11 cellular contexts compared by ENCODE assay signal in the genomic region with DNA sequence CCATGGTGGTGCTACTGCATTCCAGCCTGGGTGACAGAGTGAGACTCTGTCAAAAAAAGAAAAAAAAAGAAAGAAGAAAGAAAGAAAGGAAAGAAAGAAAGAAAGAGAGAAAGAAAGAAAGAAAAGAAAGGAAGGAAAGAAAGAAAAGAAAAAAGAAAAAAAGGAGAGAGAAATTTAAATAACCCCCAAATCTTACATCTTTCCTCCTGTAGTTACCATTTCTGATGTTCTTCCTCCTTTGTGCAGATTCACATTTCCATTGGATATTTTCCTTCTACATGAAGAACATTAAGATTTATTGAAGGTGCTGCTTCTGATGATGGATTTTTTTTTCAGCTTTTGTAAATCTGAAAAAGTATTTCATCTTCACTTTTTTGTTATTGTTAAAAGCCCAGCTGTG.
"Had no signal": no experiment of that assay in that cellular context is flagged by ENCODE, and none has a peak within 500 bp of the region (broad histone marks: within the 10 kb centered on the region; RNA-seq: fewer than 3 reads in every experiment).

No MANE protein-coding gene starts in this region.

- ATAC-seq: GM23338, HCT116 had no signal

- H3K9me3 ChIP-seq: HAP-1 had no signal

- H2AFZ ChIP-seq: GM23248, GM23338 had no signal

- H3K27ac ChIP-seq: GM23248 had no signal

- FAIRE-seq: H1, H54 had no signal

- H3K9ac ChIP-seq: GM23248 had no signal

- H3K4me2 ChIP-seq: GM23338 had no signal

- H3K36me3 ChIP-seq: HAP-1 had no signal

- DNase-seq: GM23248, GOT3, H7, H9, HCEC 1CT, HFFc6 had no signal

- H3K4me3 ChIP-seq: GM23248, GM23338, HAP-1 had no signal
